28 cellular contexts compared by ENCODE assay signal in genomic region chr17:82156284-82156925, GRCh38.
"Had no signal": no experiment of that assay in that cellular context is flagged by ENCODE, and none has a peak within 500 bp of the region (broad histone marks: within the 10 kb centered on the region; RNA-seq: fewer than 3 reads in every experiment).

No MANE protein-coding gene starts in this region.

- ATAC-seq: heart right ventricle, left ventricle myocardium superior, lower lobe of right lung, natural killer cell, right lobe of liver had no signal

- H3K9me3 ChIP-seq: esophagus squamous epithelium, heart right ventricle, lower lobe of right lung, right lobe of liver, stomach, thyroid gland had no signal

- DNase-seq: dermis blood vessel endothelial cell; effector memory CD4-positive, alpha-beta T cell; erythroblast; esophagus squamous epithelium; foreskin melanocyte; glutamatergic neuron; heart right ventricle; hippocampal formation; immature natural killer cell; islet precursor cell; left ventricle myocardium superior; lower lobe of right lung; natural killer cell; right lobe of liver; small intestine; stimulated activated CD4-positive, alpha-beta T cell treated with anti-CD3 and anti-CD28 coated beads, Interleukin-12 subunit alpha, Interleukin-12 subunit beta, amount 100 ng/mL, for 4 hours; stimulated activated CD4-positive, alpha-beta T cell treated with anti-CD3 and anti-CD28 coated beads, Interleukin-1b, Interleukin-23, amount 100 ng/mL, for 48 hours; stimulated activated CD4-positive, alpha-beta T cell treated with anti-CD3 and anti-CD28 coated beads, Interleukin-4, amount 100 ng/mL, for 1 hour; stimulated activated CD8-positive, alpha-beta memory T cell treated with anti-CD3 and anti-CD28 coated beads, Interleukin-4, amount 100 ng/mL, for 48 hours; stimulated activated naive CD4-positive, alpha-beta T cell treated with Interleukin-2 at 50 U/mL for 16 hours; stomach; thyroid gland; trophoblast cell had no signal

- H3K36me3 ChIP-seq: right lobe of liver had no signal

- H3K4me1 ChIP-seq: heart right ventricle had no signal

- H3K4me1 Mint-ChIP-seq: immature natural killer cell, natural killer cell had no signal

- H3K4me3 ChIP-seq: coronary artery, esophagus squamous epithelium, heart right ventricle, lower lobe of right lung, right lobe of liver, stomach, thyroid gland had no signal

- H3K9ac ChIP-seq: parathyroid adenoma had no signal

- H3K4me3 Mint-ChIP-seq: immature natural killer cell, memory B cell, natural killer cell had no signal

- H3K27me3 ChIP-seq: esophagus squamous epithelium, heart right ventricle, right lobe of liver, stomach, thyroid gland had no signal

- H3K36me3 Mint-ChIP-seq: natural killer cell had no signal

- H2AFZ ChIP-seq: parathyroid adenoma had no signal

- H3K27ac Mint-ChIP-seq: immature natural killer cell, memory B cell, natural killer cell had no signal

- H3K27me3 Mint-ChIP-seq: memory B cell, progenitor cell of endocrine pancreas had no signal

- H3K9me3 Mint-ChIP-seq: immature natural killer cell, memory B cell, natural killer cell had no signal

- H3K27ac ChIP-seq: coronary artery, esophagus squamous epithelium, heart right ventricle, lower lobe of right lung, parathyroid adenoma, right lobe of liver, stomach, thyroid gland had no signal

- FAIRE-seq: endometrium, small intestine had no signal
